ENCODE assay signal across 1 cellular context in the genomic region with DNA sequence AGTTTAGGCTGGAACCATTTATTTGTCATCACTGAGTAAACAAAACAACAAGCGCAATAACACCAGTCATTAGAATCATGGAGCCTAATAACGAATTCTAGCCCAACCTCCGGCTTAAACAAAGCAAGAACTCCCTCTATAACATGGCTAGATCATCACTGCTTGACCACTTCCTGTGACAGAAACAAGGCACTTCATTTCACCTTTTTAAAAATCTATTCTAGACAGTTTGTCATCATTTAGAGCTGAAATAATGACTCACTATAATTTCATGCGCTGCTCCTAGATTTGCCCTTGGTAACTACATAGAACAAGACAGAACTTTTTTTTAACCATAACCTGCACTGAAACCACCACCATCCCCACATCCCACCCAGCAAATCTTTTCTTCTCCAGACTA.
TF ChIP-seq lines count a peak whose summit lies in the region.

No MANE protein-coding gene starts in this region.

TF ChIP-seq in GM12878, 131 proteins besides CTCF, POLR2A, EP300 and RAD21 (continued from another document):
- TF ChIP-seq, protein P1, sequence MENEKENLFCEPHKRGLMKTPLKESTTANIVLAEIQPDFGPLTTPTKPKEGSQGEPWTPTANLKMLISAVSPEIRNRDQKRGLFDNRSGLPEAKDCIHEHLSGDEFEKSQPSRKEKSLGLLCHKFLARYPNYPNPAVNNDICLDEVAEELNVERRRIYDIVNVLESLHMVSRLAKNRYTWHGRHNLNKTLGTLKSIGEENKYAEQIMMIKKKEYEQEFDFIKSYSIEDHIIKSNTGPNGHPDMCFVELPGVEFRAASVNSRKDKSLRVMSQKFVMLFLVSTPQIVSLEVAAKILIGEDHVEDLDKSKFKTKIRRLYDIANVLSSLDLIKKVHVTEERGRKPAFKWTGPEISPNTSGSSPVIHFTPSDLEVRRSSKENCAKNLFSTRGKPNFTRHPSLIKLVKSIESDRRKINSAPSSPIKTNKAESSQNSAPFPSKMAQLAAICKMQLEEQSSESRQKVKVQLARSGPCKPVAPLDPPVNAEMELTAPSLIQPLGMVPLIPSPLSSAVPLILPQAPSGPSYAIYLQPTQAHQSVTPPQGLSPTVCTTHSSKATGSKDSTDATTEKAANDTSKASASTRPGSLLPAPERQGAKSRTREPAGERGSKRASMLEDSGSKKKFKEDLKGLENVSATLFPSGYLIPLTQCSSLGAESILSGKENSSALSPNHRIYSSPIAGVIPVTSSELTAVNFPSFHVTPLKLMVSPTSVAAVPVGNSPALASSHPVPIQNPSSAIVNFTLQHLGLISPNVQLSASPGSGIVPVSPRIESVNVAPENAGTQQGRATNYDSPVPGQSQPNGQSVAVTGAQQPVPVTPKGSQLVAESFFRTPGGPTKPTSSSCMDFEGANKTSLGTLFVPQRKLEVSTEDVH (IDR thresholded peaks at IDR 0.05; ENCODE audit: low read depth, partially characterized antibody), result no peak
- TF ChIP-seq BCL11A (IDR thresholded peaks at IDR 0.05; ENCODE audit: low read depth, low read length) (0 out of 2 replicates have a peak, but pooled peaks have one; percentile 44), TBL1XR1 (IDR thresholded peaks at IDR 0.05; ENCODE audit: low read depth, low read length) (peak; percentile 46; the same call in 1 of the 2 replicates), ATF7 (IDR thresholded peaks at IDR 0.05; ENCODE audit: low read depth) (peak; percentile 72), NFIC (IDR thresholded peaks at IDR 0.05; ENCODE audit: low read depth, low read length) (peak; percentile 79), EED (IDR thresholded peaks at IDR 0.05; ENCODE audit: low read depth) (peak; percentile 59; the same call in 1 of the 2 replicates), GABPA (IDR thresholded peaks at IDR 0.05; ENCODE audit: low read depth) (0 out of 2 replicates have a peak, but pooled peaks have one; percentile 44), JUNB (IDR thresholded peaks at IDR 0.05) (peak; percentile 72), CREB1 (IDR thresholded peaks at IDR 0.05; ENCODE audit: low read depth) (peak; percentile 67), FOXM1 (IDR thresholded peaks at IDR 0.05; ENCODE audit: low read depth, low read length) (peak; percentile 49; the same call in 1 of the 2 replicates), IRF4 (IDR thresholded peaks at IDR 0.05; ENCODE audit: low read depth, low read length) (no peak), MEF2A (IDR thresholded peaks at IDR 0.05; ENCODE audit: insufficient read depth, low read depth, low read length) (peak; percentile 83), ASH2L (IDR thresholded peaks at IDR 0.05; ENCODE audit: borderline replicate concordance, low read depth) (no peak), HDAC6 (IDR thresholded peaks at IDR 0.05; ENCODE audit: unreplicated experiment) (no peak), RUNX3 (IDR thresholded peaks at IDR 0.05; ENCODE audit: low read length) (peak; percentile 89), CREM (IDR thresholded peaks at IDR 0.05; ENCODE audit: low read depth) (peak; percentile 66), MTA3 (IDR thresholded peaks at IDR 0.05; ENCODE audit: borderline replicate concordance, low read length) (0 out of 2 replicates have a peak, but pooled peaks have one; percentile 34), ETV6 (conservative IDR thresholded peaks at IDR 0.05 in 1 of 2, IDR thresholded peaks at IDR 0.05 in 1 of 2; ENCODE audit: borderline replicate concordance in 1 of 2, low read depth in 1 of 2) (peak in 1 of 2 experiments; percentile 58; a peak in 1 of 4 replicates), ZNF207 (IDR thresholded peaks at IDR 0.05; ENCODE audit: borderline replicate concordance) (0 out of 2 replicates have a peak, but pooled peaks have one; percentile 19), MTA2 (IDR thresholded peaks at IDR 0.05; ENCODE audit: low read depth) (peak; percentile 29; the same call in 1 of the 2 replicates)
- TF ChIP-seq, protein P2, sequence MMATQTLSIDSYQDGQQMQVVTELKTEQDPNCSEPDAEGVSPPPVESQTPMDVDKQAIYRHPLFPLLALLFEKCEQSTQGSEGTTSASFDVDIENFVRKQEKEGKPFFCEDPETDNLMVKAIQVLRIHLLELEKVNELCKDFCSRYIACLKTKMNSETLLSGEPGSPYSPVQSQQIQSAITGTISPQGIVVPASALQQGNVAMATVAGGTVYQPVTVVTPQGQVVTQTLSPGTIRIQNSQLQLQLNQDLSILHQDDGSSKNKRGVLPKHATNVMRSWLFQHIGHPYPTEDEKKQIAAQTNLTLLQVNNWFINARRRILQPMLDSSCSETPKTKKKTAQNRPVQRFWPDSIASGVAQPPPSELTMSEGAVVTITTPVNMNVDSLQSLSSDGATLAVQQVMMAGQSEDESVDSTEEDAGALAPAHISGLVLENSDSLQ (IDR thresholded peaks at IDR 0.05), result 0 out of 2 replicates have a peak, but pooled peaks have one; percentile 30
- TF ChIP-seq, protein P3, sequence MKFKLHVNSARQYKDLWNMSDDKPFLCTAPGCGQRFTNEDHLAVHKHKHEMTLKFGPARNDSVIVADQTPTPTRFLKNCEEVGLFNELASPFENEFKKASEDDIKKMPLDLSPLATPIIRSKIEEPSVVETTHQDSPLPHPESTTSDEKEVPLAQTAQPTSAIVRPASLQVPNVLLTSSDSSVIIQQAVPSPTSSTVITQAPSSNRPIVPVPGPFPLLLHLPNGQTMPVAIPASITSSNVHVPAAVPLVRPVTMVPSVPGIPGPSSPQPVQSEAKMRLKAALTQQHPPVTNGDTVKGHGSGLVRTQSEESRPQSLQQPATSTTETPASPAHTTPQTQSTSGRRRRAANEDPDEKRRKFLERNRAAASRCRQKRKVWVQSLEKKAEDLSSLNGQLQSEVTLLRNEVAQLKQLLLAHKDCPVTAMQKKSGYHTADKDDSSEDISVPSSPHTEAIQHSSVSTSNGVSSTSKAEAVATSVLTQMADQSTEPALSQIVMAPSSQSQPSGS (IDR thresholded peaks at IDR 0.05; ENCODE audit: low read length), result 0 out of 2 replicates have a peak, but pooled peaks have one; percentile 44
- TF ChIP-seq, protein P4, sequence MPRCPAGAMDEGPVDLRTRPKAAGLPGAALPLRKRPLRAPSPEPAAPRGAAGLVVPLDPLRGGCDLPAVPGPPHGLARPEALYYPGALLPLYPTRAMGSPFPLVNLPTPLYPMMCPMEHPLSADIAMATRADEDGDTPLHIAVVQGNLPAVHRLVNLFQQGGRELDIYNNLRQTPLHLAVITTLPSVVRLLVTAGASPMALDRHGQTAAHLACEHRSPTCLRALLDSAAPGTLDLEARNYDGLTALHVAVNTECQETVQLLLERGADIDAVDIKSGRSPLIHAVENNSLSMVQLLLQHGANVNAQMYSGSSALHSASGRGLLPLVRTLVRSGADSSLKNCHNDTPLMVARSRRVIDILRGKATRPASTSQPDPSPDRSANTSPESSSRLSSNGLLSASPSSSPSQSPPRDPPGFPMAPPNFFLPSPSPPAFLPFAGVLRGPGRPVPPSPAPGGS (IDR thresholded peaks at IDR 0.05; ENCODE audit: borderline replicate concordance, insufficient read depth, low read depth, low read length, poor library complexity, severe bottlenecking), result no peak
